In the genomic region with DNA sequence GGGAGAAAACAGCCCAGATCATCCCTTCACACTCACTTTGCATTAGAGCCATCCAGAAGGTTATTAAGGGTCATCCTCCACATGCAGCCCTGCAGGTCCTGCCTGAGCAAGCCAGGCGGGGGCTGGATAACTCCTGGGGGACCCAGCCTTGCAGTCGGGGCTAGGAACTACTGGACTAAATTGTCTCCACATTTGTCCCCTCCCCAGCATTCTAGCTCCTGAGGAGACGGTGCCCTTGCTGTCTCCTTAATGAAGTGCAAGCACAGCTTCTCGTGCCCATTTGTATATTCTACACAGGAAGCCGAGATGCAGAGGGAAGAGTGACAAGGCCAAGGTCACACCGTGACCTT, we compare ENCODE assay signal across 19 cellular contexts.
A peak's percentile ranks its signal among the peaks of the same experiment; 100 is the strongest.
DNase-seq lines count a peak whose midpoint lies in the region; ATAC-seq, FAIRE-seq and TF ChIP-seq lines count a peak whose summit lies in the region.
"Had no signal": no experiment of that assay in that cellular context is flagged by ENCODE, and none has a peak within 500 bp of the region (broad histone marks: within the 10 kb centered on the region; RNA-seq: fewer than 3 reads in every experiment).

No MANE protein-coding gene starts in this region.

- no peak overlapping the region for H4K91ac ChIP-seq in neuronal stem cell (ENCODE audit: low read depth, low read length, poor library complexity)

- DNase-seq in HTR-8/SVneo (ENCODE audit: insufficient read length, low spot score) (no peak), neuronal stem cell (ENCODE audit: low spot score) (no peak), sigmoid colon (peak; percentile 43), GDM1 (lab: John Stamatoyannopoulos, UW) (no peak)
- DNase-seq: CD4-positive, CD25-positive, alpha-beta regulatory T cell; H9; KBM-7; MV-4-11; NCI-H1694; NCI-H2029 treated with DMSO at 0.1 percent for 48 hours; NCI-H446 treated with DMSO at 0.1 percent for 48 hours; NCI-H526; PC-9 had no signal

- no peak for TF ChIP-seq CTCF in sigmoid colon (IDR thresholded peaks at IDR 0.05)

- H2BK12ac ChIP-seq in neuronal stem cell (ENCODE audit: low read length) = peak overlapping the region; percentile 47

- no CpG with 5 or more reads among the region's 6 CpGs for WGBS in neuronal stem cell (ENCODE audit: extremely low coverage in 2 of 2, insufficient read length in 2 of 2, insufficient replicate concordance in 1 of 2), 2 donors
- 51 to 79% methylated on average over 6 of the region's 6 CpGs for WGBS in sigmoid colon, 2 donors

- H3K79me1 ChIP-seq in neuronal stem cell (ENCODE audit: low read depth, low read length) = no peaks in the 10 kb centered on the region

- H3K4me1 ChIP-seq in neuronal stem cell (ENCODE audit: control insufficient read depth in 2 of 2, insufficient read depth in 1 of 2, low read depth in 1 of 2, low read length in 2 of 2) (peaks cover 6 to 17% of the 10 kb centered on the region in 2 donors), sigmoid colon (peaks cover 0 to 4% (median 0%) of the 10 kb centered on the region in 4 donors)

- H3K18ac ChIP-seq in neuronal stem cell (ENCODE audit: low read length) = peak overlapping the region; percentile 56

- H3K27me3 ChIP-seq in layer of hippocampus (ENCODE audit: control insufficient read depth, insufficient read depth, low read length) = no peaks in the 10 kb centered on the region
- H3K27me3 ChIP-seq in neuronal stem cell (ENCODE audit: control insufficient read depth in 3 of 3, insufficient read depth in 3 of 3, low read depth in 1 of 3, low read length in 3 of 3) = peaks cover 0 to 10% (median 0%) of the 10 kb centered on the region in 3 experiments
- H3K27me3 ChIP-seq in sigmoid colon = peaks cover 0 to 7% (median 0%) of the 10 kb centered on the region in 3 donors
- H3K27me3 ChIP-seq: SJCRH30 had no signal

- TF ChIP-seq EP300 in sigmoid colon (IDR thresholded peaks at IDR 0.05) = no peak

- ATAC-seq in HG03439 (IDR thresholded peaks at IDR 0.05; ENCODE audit: unreplicated experiment) = no peak
- ATAC-seq in GM18861 (IDR thresholded peaks at IDR 0.05; ENCODE audit: unreplicated experiment) = no peak
- ATAC-seq: SK-N-SH treated with all-trans-retinoic acid at 6 μM for 48 hours had no signal

- no peak overlapping the region for H3K4me3 ChIP-seq in neuronal stem cell (ENCODE audit: low read length in 2 of 2)
- H3K4me3 ChIP-seq in sigmoid colon = no peak overlapping the region
- H3K4me3 ChIP-seq: PC-9, SJCRH30 had no signal

- intact Hi-C loops in sigmoid colon (cut with DNase I) = no loop called here

- H3K36me3 ChIP-seq in neuronal stem cell (replicated peaks in 1 of 2; ENCODE audit: control insufficient read depth in 2 of 2, insufficient read depth in 2 of 2, low read length in 2 of 2) (no peaks in the 10 kb centered on the region), sigmoid colon (no peaks in the 10 kb centered on the region)
- H3K36me3 ChIP-seq: SJCRH30 had no signal

- peak overlapping the region; percentile 35 for H3K27ac ChIP-seq in layer of hippocampus (ENCODE audit: low read depth, low read length)
- no peak overlapping the region for H3K27ac ChIP-seq in neuronal stem cell (replicated peaks; ENCODE audit: low read length)
- no peak overlapping the region for H3K27ac ChIP-seq in sigmoid colon
- H3K27ac ChIP-seq: PC-9, SJCRH30 had no signal

- H2AFZ ChIP-seq in neuronal stem cell (ENCODE audit: low read length) = no peak overlapping the region
- H2AFZ ChIP-seq: PC-9 had no signal

- no peak overlapping the region for H3K23ac ChIP-seq in neuronal stem cell (ENCODE audit: low read depth, low read length, poor library complexity)

- no peak overlapping the region for H4K8ac ChIP-seq in neuronal stem cell (ENCODE audit: low read depth, low read length)

- H2BK5ac ChIP-seq in neuronal stem cell (ENCODE audit: low read length) = no peak overlapping the region

- H2BK15ac ChIP-seq in neuronal stem cell (ENCODE audit: low read length) = peak overlapping the region; percentile 60

- no peak for TF ChIP-seq POLR2A in sigmoid colon (IDR thresholded peaks at IDR 0.05)

- H3K9ac ChIP-seq in neuronal stem cell (ENCODE audit: low read depth, low read length, poor library complexity) = no peak overlapping the region

- no peak overlapping the region for H2BK120ac ChIP-seq in neuronal stem cell (ENCODE audit: low read depth, low read length)

- peak overlapping the region; percentile 10 for H2AK5ac ChIP-seq in neuronal stem cell (ENCODE audit: low read depth, low read length)

- H3K4ac ChIP-seq in neuronal stem cell (ENCODE audit: low read length) = no peak overlapping the region

- no peak overlapping the region for H3K14ac ChIP-seq in neuronal stem cell (ENCODE audit: low read length)

- H3K9me3 ChIP-seq in neuronal stem cell (replicated peaks in 1 of 2; ENCODE audit: control insufficient read depth in 2 of 2, insufficient read depth in 1 of 2, low read depth in 1 of 2, low read length in 2 of 2) = peaks cover 0 to 4% of the 10 kb centered on the region in 2 donors
- H3K9me3 ChIP-seq in sigmoid colon = peaks cover 0 to 6% (median 0%) of the 10 kb centered on the region in 4 donors
- H3K9me3 ChIP-seq: SJCRH30 had no signal

- H3K4me2 ChIP-seq in neuronal stem cell (ENCODE audit: insufficient read depth, low read length, poor library complexity, severe bottlenecking) = no peak overlapping the region

- peak; percentile 64 for FAIRE-seq in HTR-8/SVneo (lab: Jason Lieb, UNC)
- FAIRE-seq: GM18507 had no signal
